In genomic region chr3:9703736-9704342, GRCh38 we compare ENCODE assay signal across 9 cellular contexts. TPM values are rescaled to one million over a fixed set of nuclear protein-coding genes. Genes with fewer than 3 reads are reported as not detected.
DNase-seq lines count a peak whose midpoint lies in the region; ATAC-seq and TF ChIP-seq lines count a peak whose summit lies in the region.
"Had no signal": no experiment of that assay in that cellular context is flagged by ENCODE, and none has a peak within 500 bp of the region (broad histone marks: within the 10 kb centered on the region; RNA-seq: fewer than 3 reads in every experiment).

Gene CPNE9 (plus strand): TSS chr3:9703833. CDS start chr3:9703997, 164 bp downstream.

- H3K36me3 ChIP-seq in BJ (ENCODE audit: control insufficient read depth, insufficient read depth, low read length) (peaks cover 1% of the 10 kb centered on the region), PC-3 (ENCODE audit: low read depth, low read length) (no peaks in the 10 kb centered on the region)

- peak within 1 kb of the TSS; percentile 74 for H3K4me3 Mint-ChIP-seq in nephron progenitor cell
- H3K4me3 Mint-ChIP-seq in activated naive CD4-positive, alpha-beta T cell treated with anti-CD3 and anti-CD28 coated beads for 36 hours, result no peak within 1 kb of the TSS

- H3K27ac Mint-ChIP-seq in nephron progenitor cell, result no peak within 1 kb of the TSS
- no peak within 1 kb of the TSS for H3K27ac Mint-ChIP-seq in activated naive CD4-positive, alpha-beta T cell treated with anti-CD3 and anti-CD28 coated beads for 36 hours

- no peak for TF ChIP-seq POLR2A in GM18505 (IDR thresholded peaks at IDR 0.05; ENCODE audit: borderline replicate concordance, extremely low read depth, insufficient read depth, insufficient read length)

- H3K36me3 Mint-ChIP-seq in nephron progenitor cell (ENCODE audit: low read depth), result peaks cover 15% of the 10 kb centered on the region
- peaks cover 6% of the 10 kb centered on the region for H3K36me3 Mint-ChIP-seq in activated naive CD4-positive, alpha-beta T cell treated with anti-CD3 and anti-CD28 coated beads for 36 hours (ENCODE audit: low read depth)

- H3K4me2 ChIP-seq in PC-3 (ENCODE audit: low read length), result peak within 1 kb of the TSS; percentile 92

- no peak within 1 kb of the TSS for H3K9ac ChIP-seq in PC-3 (ENCODE audit: low read length)

- peaks cover 67% of the 10 kb centered on the region for H3K27me3 Mint-ChIP-seq in nephron progenitor cell (ENCODE audit: low read depth, poor library complexity)
- H3K27me3 Mint-ChIP-seq in activated naive CD4-positive, alpha-beta T cell treated with anti-CD3 and anti-CD28 coated beads for 36 hours (ENCODE audit: low read depth), result peaks cover 21% of the 10 kb centered on the region

- ATAC-seq in PC-3 (peak; percentile 57), esophagus mucosa (peak; percentile 42), GM18873 (IDR thresholded peaks at IDR 0.05; ENCODE audit: low FRiP score, unreplicated experiment) (no peak), GM18505 (IDR thresholded peaks at IDR 0.05; ENCODE audit: unreplicated experiment) (no peak)

- no TSS peak for BruUV-seq in PC-3 (replicated peaks; lab: Mats Ljungman, UMichigan)

- CTCF ChIA-PET in BJ (lab: Yijun Ruan, JAX) (no interaction called here), PC-3 (lab: Charles Lee) (no interaction called here)
- CTCF ChIA-PET in activated naive CD4-positive, alpha-beta T cell treated with anti-CD3 and anti-CD28 coated beads for 36 hours (lab: Charles Lee), result interaction anchor here (0.8 kb wide), 1 partner anchor 400 kb away, joined by 3 read pairs; no protein-coding TSS in a partner anchor

- TF ChIP-seq CTCF in BJ (IDR thresholded peaks at IDR 0.05; ENCODE audit: insufficient read depth, low read depth, low read length) (no peak), PC-3 (conservative IDR thresholded peaks at IDR 0.05; ENCODE audit: low read depth, low read length) (no peak), nephron progenitor cell (IDR thresholded peaks at IDR 0.05) (no peak)

- no peak within 1 kb of the TSS for H3K27ac ChIP-seq in PC-3 (ENCODE audit: low read length)

- no peaks in the 10 kb centered on the region for H3K9me2 ChIP-seq in PC-3 (replicated peaks; ENCODE audit: low read length)

- no peaks in the 10 kb centered on the region for H3F3A ChIP-seq in PC-3 (ENCODE audit: low read length, unreplicated experiment)

- H3K9me3 ChIP-seq in PC-3 (ENCODE audit: low read length), result no peaks in the 10 kb centered on the region

- H2AFZ ChIP-seq in PC-3 (ENCODE audit: low read length), result peak within 1 kb of the TSS; percentile 80

- H3K79me2 ChIP-seq in PC-3 (ENCODE audit: low read length), result no peaks in the 10 kb centered on the region

- H3K4me3 ChIP-seq in BJ (ENCODE audit: low read depth, low read length) (peak within 1 kb of the TSS; percentile 22; the same call in 1 of the 2 replicates), PC-3 (ENCODE audit: low read length) (peak within 1 kb of the TSS; percentile 61)

- POLR2A ChIA-PET in BJ (lab: Charles Lee) (no interaction called here), PC-3 (lab: Charles Lee; ENCODE audit: unreplicated experiment) (no interaction called here)

- DNase-seq in BJ (ENCODE audit: low read depth) (no peak), PC-3 (no peak), nephron progenitor cell (peak; percentile 40), HT-29 (ENCODE audit: low spot score) (no peak)
- no peak for DNase-seq in activated naive CD4-positive, alpha-beta T cell treated with anti-CD3 and anti-CD28 coated beads for 36 hours
- DNase-seq: NCI-H345 had no signal

- peaks cover 12% of the 10 kb centered on the region; the same call in 1 of the 2 replicates for H3K4me1 ChIP-seq in PC-3 (ENCODE audit: insufficient read depth, low read length)

- H3K27me3 ChIP-seq in BJ (ENCODE audit: control insufficient read depth, insufficient read depth, low read length) (peaks cover 4% of the 10 kb centered on the region), PC-3 (ENCODE audit: low read length) (peaks cover 13% of the 10 kb centered on the region)

- no peaks in the 10 kb centered on the region for H3K9me3 Mint-ChIP-seq in nephron progenitor cell
- H3K9me3 Mint-ChIP-seq in activated naive CD4-positive, alpha-beta T cell treated with anti-CD3 and anti-CD28 coated beads for 36 hours, result no peaks in the 10 kb centered on the region

- no peaks in the 10 kb centered on the region for H4K20me1 ChIP-seq in PC-3 (ENCODE audit: low read length)

- intact Hi-C loops in PC-3 (cut with micrococcal nuclease), result no loop called here
- intact Hi-C loops in activated naive CD4-positive, alpha-beta T cell treated with anti-CD3 and anti-CD28 coated beads for 36 hours (cut with micrococcal nuclease), result no loop called here

- H3K4me1 Mint-ChIP-seq in nephron progenitor cell, result peaks cover 4% of the 10 kb centered on the region
- peaks cover 8% of the 10 kb centered on the region for H3K4me1 Mint-ChIP-seq in activated naive CD4-positive, alpha-beta T cell treated with anti-CD3 and anti-CD28 coated beads for 36 hours (ENCODE audit: low read depth)

RNA-seq across cellular contexts. Expression of gene CPNE9, which starts in this region (rescaled TPM):
- not detected in 2 replicates for polyA plus RNA-seq in BJ (2011; rRNA removed)
- polyA minus RNA-seq in BJ (2011; rRNA and poly(A)+ RNA removed), result not detected in 2 replicates
- total RNA-seq in PC-3 (2014; rRNA removed) (0.07 TPM in 1 of 2 replicates, not detected in the other), esophagus mucosa (not detected)
- 0.36 TPM in 1 of 2 replicates, not detected in the other for total RNA-seq in HT-29 (2014; rRNA removed; shearing (Covaris generic))
- not detected for total RNA-seq in activated naive CD4-positive, alpha-beta T cell treated with anti-CD3 and anti-CD28 coated beads for 36 hours

Comparison
In these comparisons a context has a peak if more than half of its experiments do, and no peak if none do; other contexts are left out.
1. Peak in ATAC-seq, H3K4me3 ChIP-seq and H3K4me2 ChIP-seq in PC-3; RNA of the gene not detected or under 1 TPM.
2. Peak in ATAC-seq in esophagus mucosa; RNA of the gene not detected or under 1 TPM.